Comparison of ENCODE assay signal across 10 cellular contexts in genomic region chr10:46020871-46021553, GRCh38. TPM values are rescaled to one million over a fixed set of nuclear protein-coding genes. Genes with fewer than 3 reads are reported as not detected.
DNase-seq lines count a peak whose midpoint lies in the region; ATAC-seq and TF ChIP-seq lines count a peak whose summit lies in the region.
"Had no signal": no experiment of that assay in that cellular context is flagged by ENCODE, and none has a peak within 500 bp of the region (broad histone marks: within the 10 kb centered on the region; RNA-seq: fewer than 3 reads in every experiment).

No MANE protein-coding gene starts in this region.

- no peak for TF ChIP-seq POLR2A in adrenal gland (IDR thresholded peaks at IDR 0.05)

- no peaks in the 10 kb centered on the region for H3K9me3 Mint-ChIP-seq in neural progenitor cell
- H3K9me3 Mint-ChIP-seq: activated naive CD8-positive, alpha-beta T cell treated with anti-CD3 and anti-CD28 coated beads, Interleukin-2, amount 10 ng/mL, durations not matched to agents 7 days and 5 days had no signal

- TF ChIP-seq CTCF in AG04450 (IDR thresholded peaks at IDR 0.05; ENCODE audit: low read depth, low read length) (no peak), adrenal gland (IDR thresholded peaks at IDR 0.05) (no peak), lower lobe of right lung (IDR thresholded peaks at IDR 0.05) (no peak), neural progenitor cell (IDR thresholded peaks at IDR 0.05) (no peak)

- intact Hi-C loops in adrenal gland (cut with DNase I) (loop anchor here in 1 of 2 donors (10.0 kb wide), 1 partner anchor 46 kb away; the partner anchor contains the start of gene TIMM23), lower lobe of right lung (cut with DNase I) (no loop called here)

- H3K36me3 ChIP-seq in adrenal gland (replicated peaks in 1 of 2) (peaks cover 0 to under 1% of the 10 kb centered on the region in 2 donors), lower lobe of right lung (peaks cover 5% of the 10 kb centered on the region), neural progenitor cell (no peaks in the 10 kb centered on the region)

- peaks cover 15% of the 10 kb centered on the region for H3F3A ChIP-seq in neural progenitor cell (ENCODE audit: low read depth)

- no peak overlapping the region for H3K27ac ChIP-seq in AG04450 (ENCODE audit: low read depth, low read length)
- peak overlapping the region in 4 of 5 donors; percentile 18 to 89 (median 60) for H3K27ac ChIP-seq in adrenal gland
- H3K27ac ChIP-seq in lower lobe of right lung: peak overlapping the region; percentile 93
- no peak overlapping the region for H3K27ac ChIP-seq in neural progenitor cell

- H3K79me2 ChIP-seq in neural progenitor cell (ENCODE audit: low read depth): peaks cover 56% of the 10 kb centered on the region

- H3K4me3 Mint-ChIP-seq in neural progenitor cell: no peak overlapping the region
- H3K4me3 Mint-ChIP-seq: activated naive CD8-positive, alpha-beta T cell treated with anti-CD3 and anti-CD28 coated beads, Interleukin-2, amount 10 ng/mL, durations not matched to agents 7 days and 5 days had no signal

- peaks cover 2% of the 10 kb centered on the region for H3K36me3 Mint-ChIP-seq in neural progenitor cell

- H3K9ac ChIP-seq in neural progenitor cell: no peak overlapping the region

- H3K27me3 ChIP-seq in AG04450 (ENCODE audit: control insufficient read depth, insufficient read depth, low read length) (no peaks in the 10 kb centered on the region), adrenal gland (no peaks in the 10 kb centered on the region), lower lobe of right lung (ENCODE audit: low read depth) (no peaks in the 10 kb centered on the region), neural progenitor cell (no peaks in the 10 kb centered on the region)

- H2AFZ ChIP-seq in neural progenitor cell (replicated peaks): no peak overlapping the region

- H3K4me1 ChIP-seq in adrenal gland (replicated peaks in 1 of 2) (peaks cover 19 to 79% of the 10 kb centered on the region in 2 donors), lower lobe of right lung (peaks cover 80% of the 10 kb centered on the region), neural progenitor cell (no peaks in the 10 kb centered on the region)

- peaks cover 16% of the 10 kb centered on the region for H3K4me1 Mint-ChIP-seq in neural progenitor cell

- DNase-seq in AG04450 (ENCODE audit: low read depth, low spot score) (peak; percentile 51), HS-5 (ENCODE audit: low read depth) (peak; percentile 46), adrenal gland (no peak), lower lobe of right lung (no peak), NCI-H82 treated with DMSO at 0.1 percent for 48 hours (lab: John Stamatoyannopoulos, UW; ENCODE audit: unreplicated experiment) (no peak), neural progenitor cell (ENCODE audit: low spot score) (no peak)
- DNase-seq in stimulated activated CD4-positive, alpha-beta T cell treated with anti-CD3 and anti-CD28 coated beads, Interleukin-4, amount 100 ng/mL, for 4 hours: no peak
- DNase-seq: activated naive CD8-positive, alpha-beta T cell treated with anti-CD3 and anti-CD28 coated beads, Interleukin-2, amount 10 ng/mL, durations not matched to agents 7 days and 5 days; NCI-H2107 had no signal

- H4K20me1 ChIP-seq in neural progenitor cell (ENCODE audit: low read depth): peaks cover 46% of the 10 kb centered on the region

- H3K4me3 ChIP-seq in AG04450 (ENCODE audit: low read depth, low read length): no peak overlapping the region
- no peak overlapping the region for H3K4me3 ChIP-seq in adrenal gland
- H3K4me3 ChIP-seq in lower lobe of right lung: peak overlapping the region; percentile 82
- H3K4me3 ChIP-seq in neural progenitor cell: no peak overlapping the region

- POLR2A ChIA-PET in AG04450 (lab: Yijun Ruan, JAX): interaction anchor here (0.5 to 0.9 kb wide), 2 partner anchors 9 to 15 kb away, joined by 3 to 5 read pairs; no protein-coding TSS in a partner anchor

- CTCF ChIA-PET in AG04450 (lab: Charles Lee): interaction anchor here (2.8 kb wide), 1 partner anchor 15 kb away, joined by 8 read pairs; no protein-coding TSS in a partner anchor

- H3K27me3 Mint-ChIP-seq in neural progenitor cell (ENCODE audit: insufficient read depth, low read depth): no peaks in the 10 kb centered on the region
- H3K27me3 Mint-ChIP-seq: activated naive CD8-positive, alpha-beta T cell treated with anti-CD3 and anti-CD28 coated beads, Interleukin-2, amount 10 ng/mL, durations not matched to agents 7 days and 5 days had no signal

- H3K4me2 ChIP-seq in neural progenitor cell: no peak overlapping the region

- H3K9me3 ChIP-seq in AG04450 (ENCODE audit: control insufficient read depth, insufficient read depth, low read length) (no peaks in the 10 kb centered on the region), adrenal gland (replicated peaks in 1 of 3) (no peaks in the 10 kb centered on the region), lower lobe of right lung (no peaks in the 10 kb centered on the region), neural progenitor cell (ENCODE audit: low read depth) (no peaks in the 10 kb centered on the region)

- ATAC-seq in lower lobe of right lung (peak; percentile 16 to 31), GM18870 (IDR thresholded peaks at IDR 0.05; ENCODE audit: unreplicated experiment) (no peak)

- no peak overlapping the region for H3K27ac Mint-ChIP-seq in neural progenitor cell
- H3K27ac Mint-ChIP-seq: activated naive CD8-positive, alpha-beta T cell treated with anti-CD3 and anti-CD28 coated beads, Interleukin-2, amount 10 ng/mL, durations not matched to agents 7 days and 5 days had no signal

- 64 to 74% (median 67%) methylated on average over 2 of the region's 2 CpGs for WGBS in adrenal gland, 4 donors

RNA-seq across cellular contexts. Expression of gene NCOA4, which starts 9.4 kb away (rescaled TPM):
- polyA plus RNA-seq in AG04450 (2011; rRNA removed) (139 and 171 TPM in 2 replicates), adrenal gland (100 to 1,000 TPM in 1 of 3 donors, 10 to 100 TPM in 2; 22.2 to 134 (median 30.5) TPM)
- polyA minus RNA-seq in AG04450 (2011; rRNA and poly(A)+ RNA removed): 143 and 144 TPM in 2 replicates
- total RNA-seq in adrenal gland (100 to 1,000 TPM; 123 to 186 (median 126) TPM), lower lobe of right lung (194 TPM), neural progenitor cell (ENCODE audit: low replicate concordance) (67.7 and 91.7 TPM in 2 replicates)

RNA-seq across cellular contexts. Expression of gene MSMB, which starts 25.1 kb away (rescaled TPM):
- polyA plus RNA-seq in AG04450 (2011; rRNA removed) (not detected in 2 replicates), adrenal gland (not detected)
- not detected in 2 replicates for polyA minus RNA-seq in AG04450 (2011; rRNA and poly(A)+ RNA removed)
- total RNA-seq in adrenal gland (not detected), lower lobe of right lung (5.3 TPM), neural progenitor cell (ENCODE audit: low replicate concordance) (not detected in 2 replicates)
- total RNA-seq: activated naive CD8-positive, alpha-beta T cell treated with anti-CD3 and anti-CD28 coated beads, Interleukin-2, amount 10 ng/mL, durations not matched to agents 7 days and 5 days had no signal

RNA-seq across cellular contexts. Expression of gene TIMM23, which starts 48.7 kb away (rescaled TPM):
- polyA plus RNA-seq in AG04450 (2011; rRNA removed): 113 and 137 TPM in 2 replicates
- 54.6 and 81.8 TPM in 2 replicates for polyA minus RNA-seq in AG04450 (2011; rRNA and poly(A)+ RNA removed)
- total RNA-seq in adrenal gland: 10 to 100 TPM; 47.2 to 96.3 (median 63.9) TPM
- polyA plus RNA-seq in adrenal gland: 100 to 1,000 TPM in 1 of 3 donors, 10 to 100 TPM in 2; 61.2 to 135 (median 86.7) TPM
- total RNA-seq in lower lobe of right lung: 34.2 TPM
- 74.1 and 85.4 TPM in 2 replicates for total RNA-seq in neural progenitor cell (ENCODE audit: low replicate concordance)

Comparison
In these comparisons a context has a peak if more than half of its experiments do, and no peak if none do; other contexts are left out.
1. DNase-seq: peak in AG04450 (single experiment) and HS-5 (single experiment); none in adrenal gland (0 of 7), lower lobe of right lung (single experiment), NCI-H82 treated with DMSO at 0.1 percent for 48 hours (single experiment), neural progenitor cell (single experiment) and stimulated activated CD4-positive, alpha-beta T cell treated with anti-CD3 and anti-CD28 coated beads, Interleukin-4, amount 100 ng/mL, for 4 hours (0 of 2).
2. H3K27ac ChIP-seq: peak in adrenal gland (4 of 5) and lower lobe of right lung (single experiment); none in AG04450 (single experiment) and neural progenitor cell (single experiment).